Comparison of ENCODE assay signal across 14 cellular contexts in genomic region chr7:27107901-27108381, GRCh38. TPM values are rescaled to one million over a fixed set of nuclear protein-coding genes. Genes with fewer than 3 reads are reported as not detected.
DNase-seq lines count a peak whose midpoint lies in the region; ATAC-seq and TF ChIP-seq lines count a peak whose summit lies in the region.
"Had no signal": no experiment of that assay in that cellular context is flagged by ENCODE, and none has a peak within 500 bp of the region (broad histone marks: within the 10 kb centered on the region; RNA-seq: fewer than 3 reads in every experiment).

No MANE protein-coding gene starts in this region.

- intact Hi-C loops in ascending aorta (cut with DNase I) = no loop called here
- intact Hi-C loops in esophagus muscularis mucosa (cut with DNase I) = no loop called here
- intact Hi-C loops in mucosa of descending colon (cut with DNase I, micrococcal nuclease) = no loop called here

- TF ChIP-seq POLR2A in esophagus muscularis mucosa (IDR thresholded peaks at IDR 0.05; ENCODE audit: low read depth) = no peak

- H3K9me3 ChIP-seq in ascending aorta = no peaks in the 10 kb centered on the region
- H3K9me3 ChIP-seq in esophagus muscularis mucosa = no peaks in the 10 kb centered on the region
- no peaks in the 10 kb centered on the region for H3K9me3 ChIP-seq in mucosa of descending colon
- no peaks in the 10 kb centered on the region for H3K9me3 ChIP-seq in thoracic aorta

- H3K4me3 ChIP-seq in ascending aorta = peak overlapping the region; percentile 41 to 79
- peak overlapping the region; percentile 66 to 96 (median 84) for H3K4me3 ChIP-seq in esophagus muscularis mucosa
- no peak overlapping the region for H3K4me3 ChIP-seq in mucosa of descending colon
- H3K4me3 ChIP-seq in thoracic aorta = peak overlapping the region; percentile 99

- peak; percentile 10 for ATAC-seq in mucosa of descending colon
- no peak for ATAC-seq in thoracic aorta (ENCODE audit: insufficient number of reproducible peaks, low FRiP score, low read depth)
- ATAC-seq: CD8-positive, alpha-beta T cell; effector memory CD8-positive, alpha-beta T cell had no signal

- H3K36me3 ChIP-seq in ascending aorta (no peaks in the 10 kb centered on the region), esophagus muscularis mucosa (no peaks in the 10 kb centered on the region), mucosa of descending colon (ENCODE audit: low read depth) (no peaks in the 10 kb centered on the region), thoracic aorta (no peaks in the 10 kb centered on the region)

- DNase-seq in ascending aorta (ENCODE audit: low spot score in 2 of 2) (peak in 1 of 2 donors; percentile 64), esophagus muscularis mucosa (ENCODE audit: extremely low spot score) (no peak), mucosa of descending colon (peak in 2 of 3 donors; percentile 27 to 64), thoracic aorta (ENCODE audit: low spot score) (no peak), CD1c-positive myeloid dendritic cell (ENCODE audit: extremely low spot score) (no peak), Ammon's horn (ENCODE audit: low spot score) (no peak), DMS114 treated with DMSO at 0.1 percent for 48 hours (lab: John Stamatoyannopoulos, UW; ENCODE audit: unreplicated experiment) (no peak)
- no peak for DNase-seq in stimulated activated CD4-positive, alpha-beta T cell treated with anti-CD3 and anti-CD28 coated beads, Interleukin-2, amount 100 ng/mL, for 48 hours
- DNase-seq: activated CD4-positive, alpha-beta T cell treated with anti-CD3 and anti-CD28 coated beads, Interleukin-2, amount 50 U/mL, for 48 hours; activated naive CD4-positive, alpha-beta T cell; effector memory CD8-positive, alpha-beta T cell; GOT3; Karpas-422 had no signal

- TF ChIP-seq CTCF in ascending aorta (IDR thresholded peaks at IDR 0.05) (no peak), esophagus muscularis mucosa (IDR thresholded peaks at IDR 0.05) (no peak), mucosa of descending colon (IDR thresholded peaks at IDR 0.05) (no peak), thoracic aorta (IDR thresholded peaks at IDR 0.05) (no peak)

- no peak for TF ChIP-seq EP300 in esophagus muscularis mucosa (IDR thresholded peaks at IDR 0.05)

- H3K27me3 ChIP-seq in ascending aorta = no peaks in the 10 kb centered on the region
- peaks cover 0 to under 1% (median 0%) of the 10 kb centered on the region in 4 donors for H3K27me3 ChIP-seq in esophagus muscularis mucosa
- H3K27me3 ChIP-seq in thoracic aorta (replicated peaks; ENCODE audit: insufficient read depth) = no peaks in the 10 kb centered on the region

- 15% methylated on average over 3 of the region's 30 CpGs for WGBS in esophagus muscularis mucosa

- H3K4me1 ChIP-seq in ascending aorta (peaks cover 12 to 30% of the 10 kb centered on the region in 2 donors), esophagus muscularis mucosa (peaks cover 38 to 99% (median 84%) of the 10 kb centered on the region in 4 donors), mucosa of descending colon (ENCODE audit: low read depth) (peaks cover 43% of the 10 kb centered on the region), thoracic aorta (ENCODE audit: control insufficient read depth in 1 of 2, low read depth in 2 of 2) (peaks cover 32 to 78% of the 10 kb centered on the region in 2 donors)

- H3K27ac ChIP-seq in ascending aorta (peak overlapping the region; percentile 89 to 97), esophagus muscularis mucosa (replicated peaks in 1 of 4) (peak overlapping the region; percentile 96 to 100 (median 99)), thoracic aorta (peak overlapping the region; percentile 87 to 96)

RNA-seq across cellular contexts. Expression of gene HOXA2, which starts 5.5 kb away (rescaled TPM):
- total RNA-seq in ascending aorta (36.5 TPM), esophagus muscularis mucosa (1 to 10 TPM; 3.3 to 5.4 (median 4.4) TPM), mucosa of descending colon (1 to 10 TPM; 3.2 to 4.3 (median 3.3) TPM), thoracic aorta (1 to 10 TPM; 3.4 to 4.6 TPM)
- total RNA-seq: CD8-positive, alpha-beta T cell had no signal

RNA-seq across cellular contexts. Expression of gene HOXA1, which starts 12.1 kb away (rescaled TPM):
- total RNA-seq in ascending aorta (not detected), esophagus muscularis mucosa (1 to 10 TPM in 1 of 4 donors, under 1 TPM in 3; 0.17 to 1.4 (median 0.56) TPM), mucosa of descending colon (1 to 10 TPM; 1.5 to 2.7 (median 2.1) TPM), thoracic aorta (1 to 10 TPM in 1 of 2 donors, not detected in 1; 3.1 TPM)

RNA-seq across cellular contexts. Expression of gene HOXA4, which starts 22.6 kb away (rescaled TPM):
- total RNA-seq in ascending aorta = 2.1 TPM
- 10 to 100 TPM; 12.5 to 26.8 (median 18.1) TPM for total RNA-seq in esophagus muscularis mucosa
- total RNA-seq in mucosa of descending colon = 1 to 10 TPM; 5.9 to 9.5 (median 8.3) TPM
- total RNA-seq in thoracic aorta = 1 to 10 TPM; 3.7 to 6.1 TPM

RNA-seq across cellular contexts. Expression of gene HOXA5, which starts 35.5 kb away (rescaled TPM):
- total RNA-seq in ascending aorta (22.0 TPM), esophagus muscularis mucosa (10 to 100 TPM in 3 of 4 donors, 1 to 10 TPM in 1; 7.8 to 24.8 (median 14.7) TPM), mucosa of descending colon (10 to 100 TPM; 16.1 to 26.6 (median 23.8) TPM), thoracic aorta (1 to 10 TPM in 1 of 2 donors, under 1 TPM in 1; 0.35 to 1.2 TPM)

RNA-seq across cellular contexts. Expression of gene HOXA6, which starts 39.6 kb away (rescaled TPM):
- total RNA-seq in ascending aorta (15.3 TPM), esophagus muscularis mucosa (under 1 TPM in 2 of 4 donors, not detected in 2; 0.66 to 0.92 TPM), mucosa of descending colon (10 to 100 TPM; 20.2 to 39.5 (median 20.5) TPM), thoracic aorta (not detected)
- total RNA-seq: CD8-positive, alpha-beta T cell had no signal

Comparison
In these comparisons a context has a peak if more than half of its experiments do, and no peak if none do; other contexts are left out.
1. DNase-seq: peak in mucosa of descending colon (2 of 3); none in esophagus muscularis mucosa (single experiment), thoracic aorta (single experiment), stimulated activated CD4-positive, alpha-beta T cell treated with anti-CD3 and anti-CD28 coated beads, Interleukin-2, amount 100 ng/mL, for 48 hours (0 of 2), CD1c-positive myeloid dendritic cell (single experiment), Ammon's horn (single experiment) and DMS114 treated with DMSO at 0.1 percent for 48 hours (single experiment).
2. Peak in every context shown above with its lines, with median percentiles within 50 percentile points of each other: H3K27ac ChIP-seq.